9 cellular contexts compared by ENCODE assay signal in the genomic region with DNA sequence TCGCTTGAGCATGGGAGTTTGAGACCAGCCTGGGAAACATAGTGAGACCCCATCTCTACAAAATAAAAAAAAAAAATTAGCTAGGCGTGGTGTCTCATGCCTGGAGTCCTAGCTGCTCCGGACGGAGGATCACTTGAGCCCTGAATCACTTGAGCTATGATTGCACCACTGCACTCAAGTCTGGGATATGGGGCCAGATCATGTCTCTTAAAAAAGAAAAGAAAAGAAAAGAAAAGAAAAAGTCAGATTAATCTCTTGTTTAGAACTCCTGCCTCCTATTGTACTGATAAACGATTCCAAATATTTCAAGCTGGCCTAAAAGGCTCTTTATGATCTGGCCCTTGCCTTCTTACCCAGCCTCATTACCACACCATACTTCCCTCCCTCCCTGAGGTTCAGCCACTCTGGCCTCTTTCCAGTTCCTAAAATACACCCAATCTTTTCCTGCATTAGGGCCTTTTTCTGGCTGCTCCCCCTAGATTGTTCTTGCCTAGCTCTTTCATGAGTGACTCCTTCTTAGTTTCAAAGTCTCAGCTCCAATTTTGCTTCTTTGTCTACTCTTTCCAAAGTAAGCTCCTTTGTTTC. TPM values are rescaled to one million over a fixed set of nuclear protein-coding genes. Genes with fewer than 3 reads are reported as not detected.
A peak's percentile ranks its signal among the peaks of the same experiment; 100 is the strongest.
DNase-seq lines count a peak whose midpoint lies in the region; ATAC-seq and TF ChIP-seq lines count a peak whose summit lies in the region.
"Had no signal": no experiment of that assay in that cellular context is flagged by ENCODE, and none has a peak within 500 bp of the region (broad histone marks: within the 10 kb centered on the region; RNA-seq: fewer than 3 reads in every experiment).

No MANE protein-coding gene starts in this region.

- CTCF ChIA-PET in activated CD8-positive, alpha-beta T cell treated with anti-CD3 and anti-CD28 coated beads, Interleukin-2, amount 10 ng/mL, durations not matched to agents 7 days and 5 days (lab: Charles Lee) = interaction anchor here (0.7 to 2.0 kb wide), 6 partner anchors 9 to 99 kb away, joined by 3 to 9 read pairs (median 4); no protein-coding TSS in a partner anchor
- CTCF ChIA-PET in activated CD8-positive, alpha-beta T cell treated with anti-CD3 and anti-CD28 coated beads for 36 hours (lab: Charles Lee) = interaction anchor here (0.6 to 2.1 kb wide), 2 partner anchors 10 to 13 kb away, joined by 3 to 12 read pairs; no protein-coding TSS in a partner anchor

- no peak overlapping the region for H3K4me3 ChIP-seq in tibial nerve

- DNase-seq in activated CD8-positive, alpha-beta T cell treated with anti-CD3 and anti-CD28 coated beads, Interleukin-2, amount 10 ng/mL, durations not matched to agents 7 days and 5 days = peak; percentile 2
- DNase-seq in activated CD8-positive, alpha-beta T cell treated with anti-CD3 and anti-CD28 coated beads for 36 hours = no peak
- no peak for DNase-seq in central memory CD8-positive, alpha-beta T cell (ENCODE audit: low spot score in 2 of 2)
- DNase-seq in memory B cell (ENCODE audit: low spot score in 2 of 2) (no peak), tibial nerve (ENCODE audit: low spot score in 2 of 2) (peak in 1 of 2 donors; percentile 56), T-helper 1 cell (no peak)
- no peak for DNase-seq in stimulated activated CD4-positive, alpha-beta T cell treated with anti-CD3 and anti-CD28 coated beads, Interleukin-15, amount 100 ng/mL, for 24 hours

- peak in 1 of 2 donors; percentile 72 for TF ChIP-seq EP300 in tibial nerve (IDR thresholded peaks at IDR 0.05)

- peaks cover 0 to 70% (median 40%) of the 10 kb centered on the region in 4 donors for H3K4me1 ChIP-seq in tibial nerve

- H3K9me3 Mint-ChIP-seq in activated CD8-positive, alpha-beta T cell treated with anti-CD3 and anti-CD28 coated beads, Interleukin-2, amount 10 ng/mL, durations not matched to agents 7 days and 5 days (ENCODE audit: insufficient read depth) = no peaks in the 10 kb centered on the region
- no peaks in the 10 kb centered on the region for H3K9me3 Mint-ChIP-seq in activated CD8-positive, alpha-beta T cell treated with anti-CD3 and anti-CD28 coated beads for 36 hours
- H3K9me3 Mint-ChIP-seq in central memory CD8-positive, alpha-beta T cell = no peaks in the 10 kb centered on the region
- H3K9me3 Mint-ChIP-seq in memory B cell = no peaks in the 10 kb centered on the region

- TF ChIP-seq CTCF in activated CD8-positive, alpha-beta T cell treated with anti-CD3 and anti-CD28 coated beads for 36 hours (IDR thresholded peaks at IDR 0.05) = no peak
- no peak for TF ChIP-seq CTCF in tibial nerve (IDR thresholded peaks at IDR 0.05)

- POLR2A ChIA-PET in activated CD8-positive, alpha-beta T cell treated with anti-CD3 and anti-CD28 coated beads, Interleukin-2, amount 10 ng/mL, durations not matched to agents 7 days and 5 days (lab: Charles Lee) = no interaction called here
- POLR2A ChIA-PET in activated CD8-positive, alpha-beta T cell treated with anti-CD3 and anti-CD28 coated beads for 36 hours (lab: Charles Lee) = interaction anchor here (1.0 to 1.6 kb wide), 2 partner anchors 18 to 19 kb away, joined by 3 to 4 read pairs; no protein-coding TSS in a partner anchor

- WGBS in tibial nerve, 2 donors = 16 to 25% methylated on average over 5 of the region's 5 CpGs

- H3K4me1 Mint-ChIP-seq in activated CD8-positive, alpha-beta T cell treated with anti-CD3 and anti-CD28 coated beads, Interleukin-2, amount 10 ng/mL, durations not matched to agents 7 days and 5 days (ENCODE audit: low read depth) = peaks cover 7% of the 10 kb centered on the region
- H3K4me1 Mint-ChIP-seq in activated CD8-positive, alpha-beta T cell treated with anti-CD3 and anti-CD28 coated beads for 36 hours (ENCODE audit: low read depth) = peaks cover 13% of the 10 kb centered on the region
- H3K4me1 Mint-ChIP-seq in central memory CD8-positive, alpha-beta T cell = peaks cover 19% of the 10 kb centered on the region
- peaks cover 17% of the 10 kb centered on the region for H3K4me1 Mint-ChIP-seq in memory B cell

- H3K27ac ChIP-seq in tibial nerve = peak overlapping the region; percentile 60 to 92 (median 73)

- H3K36me3 ChIP-seq in tibial nerve = peaks cover 0 to 16% (median 0%) of the 10 kb centered on the region in 3 donors

- H3K27me3 Mint-ChIP-seq in activated CD8-positive, alpha-beta T cell treated with anti-CD3 and anti-CD28 coated beads, Interleukin-2, amount 10 ng/mL, durations not matched to agents 7 days and 5 days (ENCODE audit: low read depth) = no peaks in the 10 kb centered on the region
- H3K27me3 Mint-ChIP-seq in activated CD8-positive, alpha-beta T cell treated with anti-CD3 and anti-CD28 coated beads for 36 hours = no peaks in the 10 kb centered on the region
- no peaks in the 10 kb centered on the region for H3K27me3 Mint-ChIP-seq in central memory CD8-positive, alpha-beta T cell
- H3K27me3 Mint-ChIP-seq in memory B cell = no peaks in the 10 kb centered on the region
- H3K27me3 Mint-ChIP-seq: B cell had no signal

- no peak overlapping the region for H3K27ac Mint-ChIP-seq in activated CD8-positive, alpha-beta T cell treated with anti-CD3 and anti-CD28 coated beads, Interleukin-2, amount 10 ng/mL, durations not matched to agents 7 days and 5 days
- no peak overlapping the region for H3K27ac Mint-ChIP-seq in activated CD8-positive, alpha-beta T cell treated with anti-CD3 and anti-CD28 coated beads for 36 hours
- peak overlapping the region; percentile 44 for H3K27ac Mint-ChIP-seq in central memory CD8-positive, alpha-beta T cell (ENCODE audit: low read depth)
- H3K27ac Mint-ChIP-seq in memory B cell = peak overlapping the region; percentile 62
- H3K27ac Mint-ChIP-seq: B cell had no signal

- no peaks in the 10 kb centered on the region for H3K9me3 ChIP-seq in tibial nerve

- peaks cover 4% of the 10 kb centered on the region for H3K36me3 Mint-ChIP-seq in activated CD8-positive, alpha-beta T cell treated with anti-CD3 and anti-CD28 coated beads, Interleukin-2, amount 10 ng/mL, durations not matched to agents 7 days and 5 days (ENCODE audit: low read depth)
- no peaks in the 10 kb centered on the region for H3K36me3 Mint-ChIP-seq in activated CD8-positive, alpha-beta T cell treated with anti-CD3 and anti-CD28 coated beads for 36 hours (ENCODE audit: low read depth)
- peaks cover 7% of the 10 kb centered on the region for H3K36me3 Mint-ChIP-seq in central memory CD8-positive, alpha-beta T cell (ENCODE audit: insufficient read depth)
- no peaks in the 10 kb centered on the region for H3K36me3 Mint-ChIP-seq in memory B cell

- TF ChIP-seq POLR2A in tibial nerve (IDR thresholded peaks at IDR 0.05) = no peak

- H3K27me3 ChIP-seq in tibial nerve = no peaks in the 10 kb centered on the region

- no peak for ATAC-seq in activated CD8-positive, alpha-beta T cell treated with anti-CD3 and anti-CD28 coated beads, Interleukin-2, amount 10 ng/mL, durations not matched to agents 7 days and 5 days
- no peak for ATAC-seq in activated CD8-positive, alpha-beta T cell treated with anti-CD3 and anti-CD28 coated beads for 36 hours
- no peak for ATAC-seq in central memory CD8-positive, alpha-beta T cell (replicated peaks; ENCODE audit: extremely low read depth, poor library complexity, severe bottlenecking)
- no peak for ATAC-seq in memory B cell (ENCODE audit: low read depth)
- no peak for ATAC-seq in HG03457 (IDR thresholded peaks at IDR 0.05; ENCODE audit: unreplicated experiment)

- intact Hi-C loops in activated CD8-positive, alpha-beta T cell treated with anti-CD3 and anti-CD28 coated beads for 36 hours (cut with micrococcal nuclease) = no loop called here

- H3K4me3 Mint-ChIP-seq in activated CD8-positive, alpha-beta T cell treated with anti-CD3 and anti-CD28 coated beads, Interleukin-2, amount 10 ng/mL, durations not matched to agents 7 days and 5 days = no peak overlapping the region
- H3K4me3 Mint-ChIP-seq in activated CD8-positive, alpha-beta T cell treated with anti-CD3 and anti-CD28 coated beads for 36 hours = no peak overlapping the region
- no peak overlapping the region for H3K4me3 Mint-ChIP-seq in central memory CD8-positive, alpha-beta T cell
- H3K4me3 Mint-ChIP-seq in memory B cell = no peak overlapping the region
- H3K4me3 Mint-ChIP-seq: B cell had no signal

RNA-seq across cellular contexts. Expression of gene VCL, which starts 41.7 kb away (rescaled TPM):
- total RNA-seq in activated CD8-positive, alpha-beta T cell treated with anti-CD3 and anti-CD28 coated beads, Interleukin-2, amount 10 ng/mL, durations not matched to agents 7 days and 5 days = 10 to 100 TPM; 31.2 to 33.2 TPM
- 10 to 100 TPM; 16.9 to 17.7 TPM for total RNA-seq in activated CD8-positive, alpha-beta T cell treated with anti-CD3 and anti-CD28 coated beads for 36 hours
- 100 to 1,000 TPM in 2 of 4 donors, 10 to 100 TPM in 2; 99.2 to 120 (median 106) TPM for total RNA-seq in tibial nerve

Comparison
In these comparisons a context has a peak if more than half of its experiments do, and no peak if none do; other contexts are left out.
1. H3K27ac Mint-ChIP-seq: peak in central memory CD8-positive, alpha-beta T cell (single experiment) and memory B cell (single experiment); none in activated CD8-positive, alpha-beta T cell treated with anti-CD3 and anti-CD28 coated beads, Interleukin-2, amount 10 ng/mL, durations not matched to agents 7 days and 5 days (single experiment) and activated CD8-positive, alpha-beta T cell treated with anti-CD3 and anti-CD28 coated beads for 36 hours (single experiment).